ENCODE assay signal across 32 cellular contexts in genomic region chr7:45145881-45146280, GRCh38. TPM values are rescaled to one million over a fixed set of nuclear protein-coding genes. Genes with fewer than 3 reads are reported as not detected.
"Had no signal": no experiment of that assay in that cellular context is flagged by ENCODE, and none has a peak within 500 bp of the region (broad histone marks: within the 10 kb centered on the region; RNA-seq: fewer than 3 reads in every experiment).

No MANE protein-coding gene starts in this region.

- H3K36me3 ChIP-seq: ascending aorta, MG63 had no signal

- H3K9me3 ChIP-seq: ascending aorta, body of pancreas, MG63 had no signal

- H3K27me3 ChIP-seq: ascending aorta, body of pancreas, MG63 had no signal

- DNase-seq: activated B cell treated with CpG ODN at 0.5 μM for 24 hours; activated CD4-positive, alpha-beta memory T cell treated with anti-CD3 and anti-CD28 coated beads, Interleukin-2, amount 10 ng/mL, durations not matched to agents 7 days and 5 days; activated CD4-positive, alpha-beta T cell treated with anti-CD3 and anti-CD28 coated beads for 36 hours; activated CD4-positive, alpha-beta T cell treated with anti-CD3 and anti-CD28 coated beads, Interleukin-2, amount 50 U/mL, for 1 hour; activated naive CD4-positive, alpha-beta T cell treated with Interleukin-2 at 50 U/mL for 16 hours; activated naive CD8-positive, alpha-beta T cell treated with anti-CD3 and anti-CD28 coated beads, Interleukin-2, amount 50 U/mL, for 24 hours; activated T-cell treated with anti-CD3 and anti-CD28 coated beads for 4 hours; activated T-cell treated with anti-CD3 and anti-CD28 coated beads, Interleukin-2, amount 50 U/mL, for 72 hours; amniotic stem cell; body of pancreas; MG63; MV-4-11; NCI-H1092 treated with DMSO at 0.1 percent for 48 hours; NCI-H1417 treated with DMSO at 0.1 percent for 48 hours; NCI-H1694; NCI-H2029; NCI-H2107; NCI-H2171 treated with DMSO at 0.1 percent for 48 hours; NCI-H345; NCI-H510A; NCI-H526 treated with DMSO at 0.1 percent for 48 hours; NCI-H82; T-cell; T-helper 2 cell; T1000 had no signal

- H3K27ac ChIP-seq: ascending aorta, body of pancreas, SK-N-MC had no signal

- ATAC-seq: activated CD4-positive, alpha-beta T cell treated with anti-CD3 and anti-CD28 coated beads for 36 hours; activated naive CD4-positive, alpha-beta T cell treated with anti-CD3 and anti-CD28 coated beads, Interleukin-2, amount 50 U/mL, for 72 hours; activated naive CD8-positive, alpha-beta T cell treated with anti-CD3 and anti-CD28 coated beads, Interleukin-2, amount 50 U/mL, for 24 hours; activated T-cell treated with anti-CD3 and anti-CD28 coated beads, Interleukin-2, amount 50 U/mL, for 72 hours; body of pancreas; Right ventricle myocardium inferior; T-cell had no signal

- H3K4me1 ChIP-seq: ascending aorta, body of pancreas had no signal

- H3K4me3 ChIP-seq: ascending aorta, body of pancreas, MG63, SK-N-MC had no signal

RNA-seq across cellular contexts. Expression of gene RAMP3, which starts 11.7 kb away (rescaled TPM):
- total RNA-seq: activated B cell treated with CpG ODN at 0.5 μM for 24 hours; activated CD4-positive, alpha-beta memory T cell treated with anti-CD3 and anti-CD28 coated beads, Interleukin-2, amount 10 ng/mL, durations not matched to agents 7 days and 5 days; activated CD4-positive, alpha-beta T cell treated with anti-CD3 and anti-CD28 coated beads for 36 hours; activated CD8-positive, alpha-beta memory T cell treated with anti-CD3 and anti-CD28 coated beads for 36 hours; bronchial epithelial cell; OCI-LY7 had no signal

RNA-seq across cellular contexts. Expression of gene NACAD, which starts 57.1 kb away (rescaled TPM):
- total RNA-seq: OCI-LY7 had no signal
